Comparison of ENCODE assay signal across 32 cellular contexts in the genomic region with DNA sequence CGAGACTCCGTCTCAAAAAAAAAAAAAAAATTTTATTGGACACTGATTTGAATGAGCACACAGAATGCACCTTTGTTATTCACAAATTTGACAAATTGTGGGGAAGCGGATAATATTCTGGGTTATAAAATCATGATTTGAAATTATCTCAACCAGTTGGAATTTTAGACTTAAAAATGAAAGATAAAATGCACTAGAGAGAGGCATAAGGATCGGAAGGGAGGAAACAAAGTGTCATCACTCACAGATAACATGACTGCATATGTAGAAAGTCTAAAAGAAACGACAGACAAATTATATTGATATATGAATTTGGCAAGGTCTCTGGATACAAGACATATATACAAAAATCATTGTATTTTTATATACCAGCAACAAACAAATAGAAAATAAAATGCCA.
"Had no signal": no experiment of that assay in that cellular context is flagged by ENCODE, and none has a peak within 500 bp of the region (broad histone marks: within the 10 kb centered on the region; RNA-seq: fewer than 3 reads in every experiment).

No MANE protein-coding gene starts in this region.

- ATAC-seq: activated CD4-positive, alpha-beta T cell treated with anti-CD3 and anti-CD28 coated beads for 36 hours; activated CD4-positive, CD25-positive, alpha-beta regulatory T cell treated with anti-CD3 and anti-CD28 coated beads, Interleukin-2, amount 50 U/mL, for 24 hours; activated CD8-positive, alpha-beta T cell treated with anti-CD3 and anti-CD28 coated beads for 36 hours; activated naive CD8-positive, alpha-beta T cell treated with anti-CD3 and anti-CD28 coated beads, Interleukin-2, amount 50 U/mL, for 24 hours; body of pancreas; T-cell had no signal

- DNase-seq: activated B cell treated with CpG ODN at 0.5 μM for 24 hours; activated CD4-positive, alpha-beta T cell treated with anti-CD3 and anti-CD28 coated beads for 1 hour; activated CD4-positive, alpha-beta T cell treated with anti-CD3 and anti-CD28 coated beads for 36 hours; activated CD4-positive, alpha-beta T cell treated with anti-CD3 and anti-CD28 coated beads for 48 hours; activated CD4-positive, alpha-beta T cell treated with anti-CD3 and anti-CD28 coated beads, Interleukin-2, amount 10 ng/mL, durations not matched to agents 7 days and 5 days; activated CD4-positive, alpha-beta T cell treated with anti-CD3 and anti-CD28 coated beads, Interleukin-2, amount 50 U/mL, for 48 hours; activated CD8-positive, alpha-beta memory T cell treated with anti-CD3 and anti-CD28 coated beads, Interleukin-2, amount 50 U/mL, for 4 hours; activated CD8-positive, alpha-beta T cell treated with anti-CD3 and anti-CD28 coated beads for 36 hours; activated effector memory CD4-positive, alpha-beta T cell treated with Interleukin-2 at 50 U/mL for 16 hours; activated gamma-delta T cell; activated naive CD4-positive, alpha-beta T cell treated with anti-CD3 and anti-CD28 coated beads, Interleukin-2, amount 10 ng/mL, durations not matched to agents 7 days and 5 days; activated naive CD4-positive, alpha-beta T cell treated with Interleukin-2 at 50 U/mL for 16 hours; activated naive CD8-positive, alpha-beta T cell treated with anti-CD3 and anti-CD28 coated beads, Interleukin-2, amount 10 ng/mL, durations not matched to agents 7 days and 5 days; activated naive CD8-positive, alpha-beta T cell treated with anti-CD3 and anti-CD28 coated beads, Interleukin-2, amount 50 U/mL, for 24 hours; activated T-cell treated with anti-CD3 and anti-CD28 coated beads for 4 hours; activated T-cell treated with anti-CD3 and anti-CD28 coated beads, Interleukin-2, amount 50 U/mL, for 1 hour; activated T-cell treated with anti-CD3 and anti-CD28 coated beads, Interleukin-2, amount 50 U/mL, for 48 hours; amniotic stem cell; aorta; body of pancreas; brain microvascular endothelial cell; central memory CD4-positive, alpha-beta T cell; T-cell; T-helper 2 cell; T-helper 9 cell had no signal

- H3K4me3 ChIP-seq: body of pancreas, breast epithelium had no signal

- H3K27ac Mint-ChIP-seq: activated B cell treated with CpG ODN at 0.5 μM for 24 hours; activated CD4-positive, alpha-beta T cell treated with anti-CD3 and anti-CD28 coated beads for 36 hours; activated CD4-positive, alpha-beta T cell treated with anti-CD3 and anti-CD28 coated beads, Interleukin-2, amount 10 ng/mL, durations not matched to agents 7 days and 5 days; activated naive CD4-positive, alpha-beta T cell treated with anti-CD3 and anti-CD28 coated beads, Interleukin-2, amount 10 ng/mL, durations not matched to agents 7 days and 5 days; activated naive CD4-positive, alpha-beta T cell treated with anti-CD3 and anti-CD28 coated beads, Interleukin-2, amount 50 U/mL, for 24 hours; activated naive CD8-positive, alpha-beta T cell; activated naive CD8-positive, alpha-beta T cell treated with anti-CD3 and anti-CD28 coated beads, Interleukin-2, amount 10 ng/mL, durations not matched to agents 7 days and 5 days; activated naive CD8-positive, alpha-beta T cell treated with anti-CD3 and anti-CD28 coated beads, Interleukin-2, amount 50 U/mL, for 24 hours; activated T-helper 1 cell treated with anti-CD3 and anti-CD28 coated beads, Interleukin-12 subunit alpha, Interleukin-12 subunit beta, Interleukin-2, Interleukin-4 antibody, amounts not matched to agents 30 ng/mL and 10 ng/mL and 1 ng/mL, durations not matched to agents 14 hours and 24 hours and 36 hours; activated T-helper 2 cell treated with anti-CD3 and anti-CD28 coated beads, Interferon-gamma antibody, Interleukin-2, Interleukin-4, amounts not matched to agents 10 μg/mL and 5 μg/mL and 100 μg/mL, durations not matched to agents 14 hours and 24 hours and 36 hours; T-cell; T-helper 2 cell treated with Interferon-gamma antibody and Interleukin-4, amounts not matched to agents 5 μg/mL and 100 μg/mL, for 36 hours had no signal

- H3K4me3 Mint-ChIP-seq: activated B cell treated with CpG ODN at 0.5 μM for 24 hours; activated CD4-positive, alpha-beta T cell treated with anti-CD3 and anti-CD28 coated beads for 36 hours; activated CD4-positive, alpha-beta T cell treated with anti-CD3 and anti-CD28 coated beads, Interleukin-2, amount 10 ng/mL, durations not matched to agents 7 days and 5 days; activated CD8-positive, alpha-beta T cell treated with anti-CD3 and anti-CD28 coated beads for 36 hours; activated naive CD4-positive, alpha-beta T cell treated with anti-CD3 and anti-CD28 coated beads, Interleukin-2, amount 10 ng/mL, durations not matched to agents 7 days and 5 days; activated naive CD4-positive, alpha-beta T cell treated with anti-CD3 and anti-CD28 coated beads, Interleukin-2, amount 50 U/mL, for 24 hours; activated naive CD8-positive, alpha-beta T cell; activated naive CD8-positive, alpha-beta T cell treated with anti-CD3 and anti-CD28 coated beads, Interleukin-2, amount 10 ng/mL, durations not matched to agents 7 days and 5 days; activated naive CD8-positive, alpha-beta T cell treated with anti-CD3 and anti-CD28 coated beads, Interleukin-2, amount 50 U/mL, for 24 hours; activated T-helper 1 cell treated with anti-CD3 and anti-CD28 coated beads, Interleukin-12 subunit alpha, Interleukin-12 subunit beta, Interleukin-2, Interleukin-4 antibody, amounts not matched to agents 30 ng/mL and 10 ng/mL and 1 ng/mL, durations not matched to agents 14 hours and 24 hours and 36 hours; T-cell; T-helper 2 cell treated with Interferon-gamma antibody and Interleukin-4, amounts not matched to agents 5 μg/mL and 100 μg/mL, for 36 hours had no signal

- H3K9me3 Mint-ChIP-seq: T-cell had no signal

- H3K27me3 Mint-ChIP-seq: activated CD4-positive, alpha-beta T cell treated with anti-CD3 and anti-CD28 coated beads for 36 hours; activated CD4-positive, alpha-beta T cell treated with anti-CD3 and anti-CD28 coated beads, Interleukin-2, amount 10 ng/mL, durations not matched to agents 7 days and 5 days; activated CD8-positive, alpha-beta T cell treated with anti-CD3 and anti-CD28 coated beads for 36 hours; activated naive CD4-positive, alpha-beta T cell treated with anti-CD3 and anti-CD28 coated beads, Interleukin-2, amount 10 ng/mL, durations not matched to agents 7 days and 5 days; activated naive CD4-positive, alpha-beta T cell treated with anti-CD3 and anti-CD28 coated beads, Interleukin-2, amount 50 U/mL, for 24 hours; activated naive CD8-positive, alpha-beta T cell; activated naive CD8-positive, alpha-beta T cell treated with anti-CD3 and anti-CD28 coated beads, Interleukin-2, amount 10 ng/mL, durations not matched to agents 7 days and 5 days; activated naive CD8-positive, alpha-beta T cell treated with anti-CD3 and anti-CD28 coated beads, Interleukin-2, amount 50 U/mL, for 24 hours; T-cell had no signal

- H3K4me1 Mint-ChIP-seq: activated B cell treated with CpG ODN at 0.5 μM for 24 hours had no signal
